8 cellular contexts compared by ENCODE assay signal in the genomic region with DNA sequence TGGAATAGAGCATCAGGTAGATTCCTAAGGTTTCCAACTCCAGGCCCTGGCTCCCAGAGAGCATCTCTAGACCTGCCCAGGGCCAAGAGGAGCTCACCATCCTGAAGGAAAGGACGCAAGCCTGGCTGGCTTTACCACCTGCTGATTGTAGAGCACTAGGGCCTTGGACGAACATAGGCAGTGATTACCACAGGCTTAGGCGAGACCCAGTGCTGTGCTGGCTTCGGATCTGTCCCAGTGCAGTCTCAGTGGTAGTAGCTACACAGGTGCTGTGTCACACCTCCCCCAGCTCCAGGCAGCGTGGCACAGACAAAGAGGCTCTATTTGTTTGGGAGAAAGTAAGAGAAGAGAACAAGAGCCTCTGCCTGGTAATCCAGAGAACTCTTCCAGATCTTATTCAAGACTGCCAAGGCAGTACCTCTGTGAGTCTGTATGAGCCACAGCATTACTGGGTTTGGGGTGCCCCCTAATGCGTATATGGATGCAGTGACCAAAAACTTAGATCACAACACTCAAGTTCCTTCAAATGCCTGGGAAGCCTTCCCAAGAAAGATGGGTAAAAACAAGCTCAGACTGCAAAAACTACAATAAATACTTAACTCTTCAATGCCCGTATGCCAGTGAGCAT. TPM values are rescaled to one million over a fixed set of nuclear protein-coding genes. Genes with fewer than 3 reads are reported as not detected.
A peak's percentile ranks its signal among the peaks of the same experiment; 100 is the strongest.
DNase-seq lines count a peak whose midpoint lies in the region; ATAC-seq lines count a peak whose summit lies in the region.

No MANE protein-coding gene starts in this region.

- H3K4me3 ChIP-seq in GM23248 = no peak overlapping the region

- peak; percentile 69 for DNase-seq in Ammon's horn (ENCODE audit: low spot score)
- peak; percentile 32 for DNase-seq in activated effector memory CD4-positive, alpha-beta T cell treated with Interleukin-2 at 50 U/mL for 16 hours
- DNase-seq in left colon = no peak
- DNase-seq in NCI-H1930 (lab: John Stamatoyannopoulos, UW) = no peak
- no peak for DNase-seq in GM23248

- no peaks in the 10 kb centered on the region for H3K9me3 ChIP-seq in GM23248 (ENCODE audit: low read depth)

- no peak overlapping the region for H3K9ac ChIP-seq in GM23248

- H3K79me2 ChIP-seq in GM23248 (ENCODE audit: insufficient read depth) = no peaks in the 10 kb centered on the region

- no peaks in the 10 kb centered on the region for H3K27me3 ChIP-seq in GM23248 (replicated peaks; ENCODE audit: insufficient read depth)

- H3K4me1 ChIP-seq in GM23248 (ENCODE audit: insufficient read depth) = peaks cover 27% of the 10 kb centered on the region

- peak; percentile 62 for ATAC-seq in HG02870 (IDR thresholded peaks at IDR 0.05; ENCODE audit: unreplicated experiment)
- ATAC-seq in left colon = peak; percentile 56
- ATAC-seq in GM21381 (IDR thresholded peaks at IDR 0.05; ENCODE audit: unreplicated experiment) = no peak
- ATAC-seq in GM21360 (IDR thresholded peaks at IDR 0.05; ENCODE audit: unreplicated experiment) = no peak

- WGBS in GM23248 (ENCODE audit: low coverage in 1 of 2, low lambda C conversion rate in 2 of 2, missing lambda C conversion rate in 2 of 2), 2 experiments = 67 to 69% methylated on average over 7 of the region's 7 CpGs

- no peak overlapping the region for H3K27ac ChIP-seq in GM23248

- H3F3A ChIP-seq in GM23248 (ENCODE audit: insufficient read depth) = peaks cover 19% of the 10 kb centered on the region; the same call in 1 of the 2 replicates

- intact Hi-C loops in left colon (cut with DNase I, micrococcal nuclease) = no loop called here

- H3K9me2 ChIP-seq in GM23248 (ENCODE audit: insufficient read depth) = no peaks in the 10 kb centered on the region

- no peak overlapping the region for H3K4me2 ChIP-seq in GM23248 (ENCODE audit: unreplicated experiment)

- H4K20me1 ChIP-seq in GM23248 (ENCODE audit: insufficient read depth) = no peaks in the 10 kb centered on the region

- in situ Hi-C loops in GM23248 (cut with MboI) = loop anchor here (25.0 kb wide), 2 partner anchors 348 to 523 kb away; no protein-coding TSS in a partner anchor

- H3K36me3 ChIP-seq in GM23248 (ENCODE audit: low read depth) = no peaks in the 10 kb centered on the region

- H2AFZ ChIP-seq in GM23248 = no peak overlapping the region

RNA-seq across cellular contexts. Expression of gene ISG20, which starts 25.4 kb away (rescaled TPM):
- total RNA-seq in left colon = 10 to 100 TPM; 46.2 to 85.5 TPM
- not detected in 2 replicates for total RNA-seq in GM23248 (2014; rRNA removed; shearing (Covaris generic))
- polyA plus RNA-seq in GM23248 (2016; fragmentation: Nextera tagmentation; extraction: Ambion mirVana) = 0.93 and 1.4 TPM in 2 replicates

RNA-seq across cellular contexts. Expression of gene AEN, which starts 43.1 kb away (rescaled TPM):
- total RNA-seq in left colon = 10 to 100 TPM; 11.4 to 16.9 TPM
- 35.9 and 49.1 TPM in 2 replicates for total RNA-seq in GM23248 (2014; rRNA removed; shearing (Covaris generic))
- 22.3 and 23.9 TPM in 2 replicates for polyA plus RNA-seq in GM23248 (2016; fragmentation: Nextera tagmentation; extraction: Ambion mirVana)

Comparison
In these comparisons a context has a peak if more than half of its experiments do, and no peak if none do; other contexts are left out.
1. DNase-seq: peak in Ammon's horn (single experiment) and activated effector memory CD4-positive, alpha-beta T cell treated with Interleukin-2 at 50 U/mL for 16 hours (single experiment); none in left colon (0 of 2), NCI-H1930 (0 of 2) and GM23248 (single experiment).
2. ATAC-seq: peak in HG02870 (single experiment) and left colon (single experiment); none in GM21381 (single experiment) and GM21360 (single experiment).
3. RNA of gene ISG20, which starts 25.4 kb away (total RNA-seq): 46.2 to 85.5 TPM in left colon; not detected in GM23248; every median in the first group is over 10 times any median in the second.